Comparison of ENCODE assay signal across 9 cellular contexts in genomic region chr11:128506384-128506783, GRCh38.
DNase-seq lines count a peak whose midpoint lies in the region; ATAC-seq and TF ChIP-seq lines count a peak whose summit lies in the region.
"Had no signal": no experiment of that assay in that cellular context is flagged by ENCODE, and none has a peak within 500 bp of the region (broad histone marks: within the 10 kb centered on the region; RNA-seq: fewer than 3 reads in every experiment).

No MANE protein-coding gene starts in this region.

- no peak for ATAC-seq in activated CD8-positive, alpha-beta memory T cell treated with anti-CD3 and anti-CD28 coated beads, Interleukin-2, amount 10 ng/mL, durations not matched to agents 7 days and 5 days
- ATAC-seq in right lobe of liver: no peak
- ATAC-seq: K562 had no signal

- H3K4me1 Mint-ChIP-seq in activated CD8-positive, alpha-beta memory T cell treated with anti-CD3 and anti-CD28 coated beads, Interleukin-2, amount 10 ng/mL, durations not matched to agents 7 days and 5 days: peaks cover 97% of the 10 kb centered on the region
- peaks cover 92% of the 10 kb centered on the region for H3K4me1 Mint-ChIP-seq in activated naive CD8-positive, alpha-beta T cell treated with anti-CD3 and anti-CD28 coated beads for 36 hours

- peak overlapping the region; percentile 86 for H3K27ac Mint-ChIP-seq in activated CD8-positive, alpha-beta memory T cell treated with anti-CD3 and anti-CD28 coated beads, Interleukin-2, amount 10 ng/mL, durations not matched to agents 7 days and 5 days
- peak overlapping the region; percentile 99 for H3K27ac Mint-ChIP-seq in activated naive CD8-positive, alpha-beta T cell treated with anti-CD3 and anti-CD28 coated beads for 36 hours

- H3K4me1 ChIP-seq in right lobe of liver (peaks cover 0 to 4% (median 0%) of the 10 kb centered on the region in 4 donors), thymus (ENCODE audit: control insufficient read depth, insufficient read depth, low read length) (peaks cover 79% of the 10 kb centered on the region)

- no peaks in the 10 kb centered on the region for H3K27me3 Mint-ChIP-seq in activated CD8-positive, alpha-beta memory T cell treated with anti-CD3 and anti-CD28 coated beads, Interleukin-2, amount 10 ng/mL, durations not matched to agents 7 days and 5 days
- H3K27me3 Mint-ChIP-seq in activated naive CD8-positive, alpha-beta T cell treated with anti-CD3 and anti-CD28 coated beads for 36 hours: no peaks in the 10 kb centered on the region

- 65% methylated on average over 9 of the region's 16 CpGs for WGBS in right lobe of liver (ENCODE audit: insufficient coverage, low coverage, low lambda C conversion rate, missing lambda C conversion rate)
- 89% methylated on average over 16 of the region's 16 CpGs for WGBS in thymus

- H3K9me3 Mint-ChIP-seq in activated CD8-positive, alpha-beta memory T cell treated with anti-CD3 and anti-CD28 coated beads, Interleukin-2, amount 10 ng/mL, durations not matched to agents 7 days and 5 days (ENCODE audit: low read depth): no peaks in the 10 kb centered on the region
- no peaks in the 10 kb centered on the region for H3K9me3 Mint-ChIP-seq in activated naive CD8-positive, alpha-beta T cell treated with anti-CD3 and anti-CD28 coated beads for 36 hours

- H3K27ac ChIP-seq in right lobe of liver (peak overlapping the region in 2 of 3 donors; percentile 4 to 66), thymus (ENCODE audit: low read depth) (peak overlapping the region; percentile 32)

- H3K27me3 ChIP-seq in right lobe of liver: no peaks in the 10 kb centered on the region
- no peaks in the 10 kb centered on the region for H3K27me3 ChIP-seq in thymus (ENCODE audit: control insufficient read depth, insufficient read depth)

- intact Hi-C loops in right lobe of liver (cut with DNase I): no loop called here
- intact Hi-C loops in posterior vena cava (cut with DNase I): no loop called here

- no peak for TF ChIP-seq CTCF in right lobe of liver (IDR thresholded peaks at IDR 0.05)

- TF ChIP-seq POLR2A in right lobe of liver (IDR thresholded peaks at IDR 0.05): no peak

- H3K4me3 Mint-ChIP-seq in activated CD8-positive, alpha-beta memory T cell treated with anti-CD3 and anti-CD28 coated beads, Interleukin-2, amount 10 ng/mL, durations not matched to agents 7 days and 5 days: peak overlapping the region; percentile 99
- peak overlapping the region; percentile 80 for H3K4me3 Mint-ChIP-seq in activated naive CD8-positive, alpha-beta T cell treated with anti-CD3 and anti-CD28 coated beads for 36 hours

- DNase-seq in activated CD8-positive, alpha-beta memory T cell treated with anti-CD3 and anti-CD28 coated beads, Interleukin-2, amount 10 ng/mL, durations not matched to agents 7 days and 5 days: no peak
- no peak for DNase-seq in activated CD8-positive, alpha-beta memory T cell treated with anti-CD3 and anti-CD28 coated beads for 24 hours
- DNase-seq in activated naive CD8-positive, alpha-beta T cell treated with anti-CD3 and anti-CD28 coated beads for 36 hours: no peak
- no peak for DNase-seq in right lobe of liver
- no peak for DNase-seq in posterior vena cava (ENCODE audit: low spot score)
- DNase-seq in GF-D8 (lab: John Stamatoyannopoulos, UW): no peak
- no peak for DNase-seq in dedifferentiated amniotic fluid mesenchymal stem cell (ENCODE audit: extremely low spot score)

- H3K36me3 ChIP-seq in right lobe of liver: no peaks in the 10 kb centered on the region
- H3K36me3 ChIP-seq in thymus (ENCODE audit: control insufficient read depth, insufficient read depth): peaks cover 28% of the 10 kb centered on the region

- H3K9me3 ChIP-seq in right lobe of liver (no peaks in the 10 kb centered on the region), thymus (ENCODE audit: control insufficient read depth) (no peaks in the 10 kb centered on the region)

- H3K36me3 Mint-ChIP-seq in activated CD8-positive, alpha-beta memory T cell treated with anti-CD3 and anti-CD28 coated beads, Interleukin-2, amount 10 ng/mL, durations not matched to agents 7 days and 5 days: peaks cover 74% of the 10 kb centered on the region
- peaks cover 88% of the 10 kb centered on the region for H3K36me3 Mint-ChIP-seq in activated naive CD8-positive, alpha-beta T cell treated with anti-CD3 and anti-CD28 coated beads for 36 hours

- CTCF ChIA-PET in activated CD8-positive, alpha-beta memory T cell treated with anti-CD3 and anti-CD28 coated beads, Interleukin-2, amount 10 ng/mL, durations not matched to agents 7 days and 5 days (lab: Charles Lee): interaction anchor here (1.0 to 14.7 kb wide), 9 partner anchors 12 to 348 kb away, joined by 4 to 108 read pairs (median 11); no protein-coding TSS in a partner anchor

- H3K4me3 ChIP-seq in right lobe of liver (no peak overlapping the region), thymus (ENCODE audit: low read length) (no peak overlapping the region)
- H3K4me3 ChIP-seq: K562 had no signal
